19 cellular contexts compared by ENCODE assay signal in genomic region chr9:115411516-115411915, GRCh38.
"Had no signal": no experiment of that assay in that cellular context is flagged by ENCODE, and none has a peak within 500 bp of the region (broad histone marks: within the 10 kb centered on the region; RNA-seq: fewer than 3 reads in every experiment).

No MANE protein-coding gene starts in this region.

- H3K9me3 Mint-ChIP-seq: activated naive CD4-positive, alpha-beta T cell treated with anti-CD3 and anti-CD28 coated beads, Interleukin-2, amount 10 ng/mL, durations not matched to agents 7 days and 5 days; activated T-cell treated with anti-CD3 and anti-CD28 coated beads, Interleukin-2, amount 50 U/mL, for 4 hours had no signal

- H3K27me3 ChIP-seq: breast epithelium, hepatocyte, sigmoid colon had no signal

- H3K27ac Mint-ChIP-seq: activated CD8-positive, alpha-beta T cell treated with anti-CD3 and anti-CD28 coated beads, Interleukin-2, amount 10 ng/mL, durations not matched to agents 7 days and 5 days; activated naive CD4-positive, alpha-beta T cell treated with anti-CD3 and anti-CD28 coated beads, Interleukin-2, amount 10 ng/mL, durations not matched to agents 7 days and 5 days; activated naive CD8-positive, alpha-beta T cell treated with anti-CD3 and anti-CD28 coated beads, Interleukin-2, amount 50 U/mL, for 24 hours; naive thymus-derived CD8-positive, alpha-beta T cell; type B pancreatic cell had no signal

- H3K9me3 ChIP-seq: breast epithelium, sigmoid colon had no signal

- H3K4me3 Mint-ChIP-seq: activated CD8-positive, alpha-beta T cell treated with anti-CD3 and anti-CD28 coated beads, Interleukin-2, amount 10 ng/mL, durations not matched to agents 7 days and 5 days; activated naive CD4-positive, alpha-beta T cell treated with anti-CD3 and anti-CD28 coated beads, Interleukin-2, amount 10 ng/mL, durations not matched to agents 7 days and 5 days; activated naive CD8-positive, alpha-beta T cell treated with anti-CD3 and anti-CD28 coated beads, Interleukin-2, amount 50 U/mL, for 24 hours; activated T-cell treated with anti-CD3 and anti-CD28 coated beads, Interleukin-2, amount 50 U/mL, for 4 hours; naive thymus-derived CD8-positive, alpha-beta T cell; type B pancreatic cell had no signal

- H3K4me1 ChIP-seq: breast epithelium, parathyroid adenoma, sigmoid colon had no signal

- H3K4me1 Mint-ChIP-seq: activated naive CD4-positive, alpha-beta T cell treated with anti-CD3 and anti-CD28 coated beads, Interleukin-2, amount 10 ng/mL, durations not matched to agents 7 days and 5 days; activated naive CD8-positive, alpha-beta T cell treated with anti-CD3 and anti-CD28 coated beads, Interleukin-2, amount 50 U/mL, for 24 hours had no signal

- H3K27ac ChIP-seq: breast epithelium, hepatocyte, parathyroid adenoma, sigmoid colon had no signal

- H3K36me3 Mint-ChIP-seq: activated naive CD4-positive, alpha-beta T cell treated with anti-CD3 and anti-CD28 coated beads, Interleukin-2, amount 10 ng/mL, durations not matched to agents 7 days and 5 days; naive thymus-derived CD8-positive, alpha-beta T cell; type B pancreatic cell had no signal

- DNase-seq: activated CD4-positive, alpha-beta T cell treated with anti-CD3 and anti-CD28 coated beads for 48 hours; activated CD4-positive, CD25-positive, alpha-beta regulatory T cell; activated CD8-positive, alpha-beta T cell treated with anti-CD3 and anti-CD28 coated beads, Interleukin-2, amount 10 ng/mL, durations not matched to agents 7 days and 5 days; activated naive CD4-positive, alpha-beta T cell treated with anti-CD3 and anti-CD28 coated beads, Interleukin-2, amount 10 ng/mL, durations not matched to agents 7 days and 5 days; activated naive CD8-positive, alpha-beta T cell treated with anti-CD3 and anti-CD28 coated beads, Interleukin-2, amount 50 U/mL, for 24 hours; activated T-cell treated with anti-CD3 and anti-CD28 coated beads, Interleukin-2, amount 50 U/mL, for 4 hours; aorta; cortex of kidney; naive thymus-derived CD8-positive, alpha-beta T cell; sigmoid colon; stimulated activated CD4-positive, alpha-beta T cell treated with anti-CD3 and anti-CD28 coated beads, Interleukin-2, amount 100 ng/mL, for 24 hours; stimulated activated naive CD8-positive, alpha-beta T cell treated with anti-CD3 and anti-CD28 coated beads, Interleukin-15, Interleukin-2, amounts not matched to agents 100 U/mL and 50 U/mL, for 24 hours; substantia nigra; T-helper 1 cell; T-helper 9 cell had no signal

- H3K9ac ChIP-seq: parathyroid adenoma had no signal

- H3K36me3 ChIP-seq: breast epithelium, sigmoid colon had no signal

- H3K27me3 Mint-ChIP-seq: activated naive CD4-positive, alpha-beta T cell treated with anti-CD3 and anti-CD28 coated beads, Interleukin-2, amount 10 ng/mL, durations not matched to agents 7 days and 5 days had no signal

- H3K4me3 ChIP-seq: breast epithelium, hepatocyte, sigmoid colon had no signal
